In the genomic region with DNA sequence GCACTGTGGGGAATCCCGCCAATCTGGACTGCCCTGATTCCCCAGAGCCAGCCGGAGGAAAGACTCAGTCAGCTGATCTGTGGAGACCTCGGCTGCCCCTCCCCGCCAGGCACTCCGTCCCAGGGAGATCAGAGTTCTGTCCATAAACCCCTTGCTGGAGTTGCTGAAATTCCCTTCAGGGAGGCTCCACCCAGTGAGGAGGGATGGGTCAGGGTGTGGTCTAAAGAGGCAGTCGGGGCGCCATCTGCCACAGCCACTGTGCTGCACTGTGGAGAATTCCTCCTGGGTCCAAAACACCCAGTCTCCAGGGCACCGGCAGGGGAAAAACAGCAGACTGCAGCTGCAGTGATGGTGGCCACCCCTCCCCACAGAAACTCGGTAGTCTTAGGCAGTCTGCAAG, we compare ENCODE assay signal across 29 cellular contexts.
"Had no signal": no experiment of that assay in that cellular context is flagged by ENCODE, and none has a peak within 500 bp of the region (broad histone marks: within the 10 kb centered on the region; RNA-seq: fewer than 3 reads in every experiment).

No MANE protein-coding gene starts in this region.

- H3K4me1 Mint-ChIP-seq: activated CD4-positive, alpha-beta memory T cell treated with anti-CD3 and anti-CD28 coated beads, Interleukin-2, amount 10 ng/mL, durations not matched to agents 7 days and 5 days; activated CD4-positive, alpha-beta T cell treated with anti-CD3 and anti-CD28 coated beads for 36 hours; activated T-helper 17 cell treated with anti-CD3 and anti-CD28 coated beads, Interleukin-2, amount 50 U/mL, for 72 hours; T-cell had no signal

- H3K27me3 Mint-ChIP-seq: activated CD4-positive, alpha-beta memory T cell treated with anti-CD3 and anti-CD28 coated beads, Interleukin-2, amount 10 ng/mL, durations not matched to agents 7 days and 5 days; activated CD4-positive, alpha-beta T cell treated with anti-CD3 and anti-CD28 coated beads for 36 hours; activated naive CD8-positive, alpha-beta T cell; activated T-helper 17 cell treated with anti-CD3 and anti-CD28 coated beads, Interleukin-2, amount 50 U/mL, for 72 hours; T-cell had no signal

- H3K27ac Mint-ChIP-seq: activated CD4-positive, alpha-beta memory T cell treated with anti-CD3 and anti-CD28 coated beads, Interleukin-2, amount 10 ng/mL, durations not matched to agents 7 days and 5 days; activated CD4-positive, alpha-beta T cell treated with anti-CD3 and anti-CD28 coated beads for 36 hours; activated naive CD4-positive, alpha-beta T cell treated with anti-CD3 and anti-CD28 coated beads for 36 hours; activated naive CD8-positive, alpha-beta T cell; activated T-helper 17 cell treated with anti-CD3 and anti-CD28 coated beads, Interleukin-2, amount 50 U/mL, for 72 hours; T-cell had no signal

- H3K4me3 ChIP-seq: MG63, Peyer's patch, SK-N-MC had no signal

- H3K9me3 ChIP-seq: MG63, Peyer's patch had no signal

- H3K4me3 Mint-ChIP-seq: activated CD4-positive, alpha-beta memory T cell treated with anti-CD3 and anti-CD28 coated beads, Interleukin-2, amount 10 ng/mL, durations not matched to agents 7 days and 5 days; activated CD4-positive, alpha-beta T cell treated with anti-CD3 and anti-CD28 coated beads for 36 hours; activated naive CD4-positive, alpha-beta T cell treated with anti-CD3 and anti-CD28 coated beads for 36 hours; activated naive CD8-positive, alpha-beta T cell; activated T-helper 17 cell treated with anti-CD3 and anti-CD28 coated beads, Interleukin-2, amount 50 U/mL, for 72 hours; T-cell had no signal

- ATAC-seq: activated CD4-positive, alpha-beta T cell treated with anti-CD3 and anti-CD28 coated beads for 36 hours; activated T-helper 17 cell treated with anti-CD3 and anti-CD28 coated beads, Interleukin-2, amount 50 U/mL, for 72 hours; T-cell had no signal

- H3K27ac ChIP-seq: Peyer's patch, SK-N-MC, VCaP had no signal

- H3K4me1 ChIP-seq: Peyer's patch had no signal

- H3K36me3 ChIP-seq: MG63, Peyer's patch had no signal

- FAIRE-seq: TTC549 had no signal

- DNase-seq: activated CD4-positive, alpha-beta memory T cell treated with anti-CD3 and anti-CD28 coated beads, Interleukin-2, amount 10 ng/mL, durations not matched to agents 7 days and 5 days; activated CD4-positive, alpha-beta T cell treated with anti-CD3 and anti-CD28 coated beads for 36 hours; activated CD4-positive, alpha-beta T cell treated with anti-CD3 and anti-CD28 coated beads, Interleukin-2, amount 50 U/mL, for 1 hour; activated gamma-delta T cell; activated naive CD4-positive, alpha-beta T cell treated with anti-CD3 and anti-CD28 coated beads for 36 hours; activated T-cell treated with anti-CD3 and anti-CD28 coated beads for 4 hours; activated T-cell treated with anti-CD3 and anti-CD28 coated beads, Interleukin-2, amount 50 U/mL, for 48 hours; amygdala; cerebellar nuclear complex; MG63; MV-4-11; NCI-H1092 treated with DMSO at 0.1 percent for 48 hours; NCI-H1436; NCI-H1694 treated with DMSO at 0.1 percent for 48 hours; NCI-H2029 treated with DMSO at 0.1 percent for 48 hours; NCI-H2227 treated with DMSO at 0.1 percent for 48 hours; NCI-H446 treated with DMSO at 0.1 percent for 48 hours; NCI-H69; NK-92 treated with Interleukin-12 subunit alpha and Interleukin-12 subunit beta, amount 100 ng/mL, for 24 hours; Peyer's patch; SIG-M5; T-cell; T-helper 2 cell; T1000 had no signal

- H3K36me3 Mint-ChIP-seq: activated naive CD8-positive, alpha-beta T cell; T-cell had no signal
